ENCODE assay signal across 19 cellular contexts in the genomic region with DNA sequence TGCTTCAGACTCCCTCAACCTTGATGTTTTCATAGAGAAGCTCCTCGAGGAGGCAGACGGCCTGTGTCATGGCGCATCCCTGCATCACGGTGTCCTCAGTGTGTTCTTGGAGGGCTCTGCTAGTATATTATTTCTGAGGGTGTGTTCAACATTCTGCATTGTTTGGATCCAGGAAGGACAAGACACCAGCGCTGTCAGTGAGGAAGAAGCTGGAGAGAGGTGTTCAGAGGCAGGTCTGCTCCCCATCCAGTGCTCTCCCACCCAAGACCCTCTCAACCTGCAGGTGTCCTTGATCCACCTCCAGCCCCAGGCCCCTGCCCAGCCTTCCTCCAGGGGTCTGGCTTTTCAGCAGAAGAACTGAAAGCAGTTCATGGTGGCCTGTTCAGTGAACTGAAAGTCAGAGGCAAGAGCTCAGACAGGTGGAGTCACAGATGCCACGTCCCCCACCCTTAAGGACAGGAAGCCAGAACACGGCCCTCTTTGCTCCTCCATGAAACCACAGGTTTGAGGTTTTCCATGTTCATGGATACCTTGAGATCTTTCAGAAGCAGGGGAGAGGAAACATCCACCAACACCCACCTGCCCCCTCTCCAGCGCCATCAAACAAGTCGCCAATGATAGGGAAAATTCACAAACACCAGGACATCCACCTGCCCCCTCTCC. TPM values are rescaled to one million over a fixed set of nuclear protein-coding genes. Genes with fewer than 3 reads are reported as not detected.
"Had no signal": no experiment of that assay in that cellular context is flagged by ENCODE, and none has a peak within 500 bp of the region (broad histone marks: within the 10 kb centered on the region; RNA-seq: fewer than 3 reads in every experiment).

No MANE protein-coding gene starts in this region.

- H3K4me1 ChIP-seq: tibial nerve had no signal

- H3K27ac Mint-ChIP-seq: activated naive CD4-positive, alpha-beta T cell treated with anti-CD3 and anti-CD28 coated beads for 36 hours; nephron progenitor cell; progenitor cell of endocrine pancreas had no signal

- H3K36me3 ChIP-seq: brain microvascular endothelial cell, left lung, tibial nerve, WERI-Rb-1 had no signal

- H3K27me3 ChIP-seq: brain microvascular endothelial cell, left lung, tibial nerve had no signal

- ATAC-seq: left lung; stimulated activated naive CD8-positive, alpha-beta T cell treated with anti-CD3 and anti-CD28 coated beads, Interleukin-15, Interleukin-2, amounts not matched to agents 100 U/mL and 50 U/mL, for 24 hours had no signal

- DNase-seq: activated CD4-positive, alpha-beta T cell treated with anti-CD3 and anti-CD28 coated beads for 1 hour; activated naive CD4-positive, alpha-beta T cell treated with anti-CD3 and anti-CD28 coated beads for 36 hours; brain microvascular endothelial cell; central memory CD4-positive, alpha-beta T cell; cortex of kidney; hypothalamus; mammary epithelial cell; midbrain; nephron progenitor cell; occipital lobe; stimulated activated CD4-positive, alpha-beta T cell treated with anti-CD3 and anti-CD28 coated beads, Interleukin-12 subunit alpha, Interleukin-12 subunit beta, amount 100 ng/mL, for 4 hours; stimulated activated CD4-positive, alpha-beta T cell treated with anti-CD3 and anti-CD28 coated beads, Interleukin-1b, Interleukin-23, amount 100 ng/mL, for 48 hours; stimulated activated naive CD8-positive, alpha-beta T cell treated with anti-CD3 and anti-CD28 coated beads, Interleukin-15, Interleukin-2, amounts not matched to agents 100 U/mL and 50 U/mL, for 24 hours; substantia nigra; WERI-Rb-1 had no signal

- H3K27ac ChIP-seq: brain microvascular endothelial cell, left lung, tibial nerve, WERI-Rb-1 had no signal

- H3K4me3 ChIP-seq: left lung, tibial nerve had no signal

- H3K4me3 Mint-ChIP-seq: activated naive CD4-positive, alpha-beta T cell treated with anti-CD3 and anti-CD28 coated beads for 36 hours; nephron progenitor cell had no signal

- H3K9me3 ChIP-seq: left lung had no signal

RNA-seq across cellular contexts. Expression of a gene that starts 37.4 kb away (rescaled TPM):
- total RNA-seq: activated naive CD4-positive, alpha-beta T cell treated with anti-CD3 and anti-CD28 coated beads for 36 hours; mammary epithelial cell; occipital lobe; T-helper 2 cell treated with Interferon-gamma antibody and Interleukin-4, amounts not matched to agents 100 ng/mL and 5 ng/mL, for 36 hours had no signal
